Comparison of ENCODE assay signal across 19 cellular contexts in the genomic region with DNA sequence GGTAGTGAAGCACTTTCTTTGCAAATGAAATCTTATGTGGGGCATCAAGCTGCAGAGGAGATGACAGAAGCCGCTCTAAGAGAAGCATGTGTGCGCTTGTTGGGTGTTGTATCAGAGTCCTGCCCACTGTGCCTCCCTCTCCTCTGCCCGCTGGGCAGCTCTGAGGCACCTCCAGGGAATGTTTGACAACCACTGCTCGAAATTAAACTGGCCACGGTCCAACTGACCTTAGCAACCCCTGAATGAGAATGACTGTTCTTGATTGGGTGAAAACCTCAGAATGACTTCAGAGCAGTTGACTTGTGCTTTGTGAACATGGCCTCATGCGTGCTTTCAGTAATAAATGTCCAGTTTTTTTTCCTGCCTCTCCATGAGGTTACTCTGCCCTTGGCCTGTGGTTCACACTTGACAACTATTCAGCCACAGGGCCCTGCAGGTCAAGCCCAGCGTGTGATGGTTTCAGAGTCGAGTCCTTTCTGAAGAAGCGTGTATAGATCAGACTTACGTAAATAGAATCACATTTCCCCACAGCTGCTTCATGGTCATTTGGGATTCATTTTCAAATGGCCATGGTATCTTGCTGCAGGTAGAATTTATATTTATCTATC.
DNase-seq lines count a peak whose midpoint lies in the region; ATAC-seq, FAIRE-seq and TF ChIP-seq lines count a peak whose summit lies in the region.
"Had no signal": no experiment of that assay in that cellular context is flagged by ENCODE, and none has a peak within 500 bp of the region (broad histone marks: within the 10 kb centered on the region; RNA-seq: fewer than 3 reads in every experiment).

No MANE protein-coding gene starts in this region.

- H3K4me3 ChIP-seq in bronchial epithelial cell (ENCODE audit: low read depth, low read length) (no peak overlapping the region), left lung (no peak overlapping the region)
- H3K4me3 ChIP-seq: colonic mucosa, gastroesophageal sphincter had no signal

- peak; percentile 37 for DNase-seq in EL
- peak; percentile 63 for DNase-seq in NCI-H226
- peak; percentile 98 for DNase-seq in bronchial epithelial cell (ENCODE audit: low read depth)
- no peak for DNase-seq in left lung
- no peak for DNase-seq in SK-N-DZ (ENCODE audit: low spot score)
- DNase-seq in GM20000 (ENCODE audit: low spot score), result no peak
- DNase-seq in stimulated activated CD4-positive, alpha-beta T cell treated with anti-CD3 and anti-CD28 coated beads, Interleukin-12 subunit alpha, Interleukin-12 subunit beta, amount 100 ng/mL, for 4 hours, result no peak
- DNase-seq: activated CD4-positive, alpha-beta T cell treated with anti-CD3 and anti-CD28 coated beads for 1 hour; activated CD8-positive, alpha-beta memory T cell treated with anti-CD3 and anti-CD28 coated beads, Interleukin-2, amount 10 ng/mL, durations not matched to agents 7 days and 5 days; activated effector memory CD4-positive, alpha-beta T cell treated with anti-CD3 and anti-CD28 coated beads, Interleukin-2, amount 50 U/mL, for 16 hours; amygdala; colonic mucosa; NCI-H2171; T-helper 9 cell had no signal

- H3K36me3 ChIP-seq in bronchial epithelial cell (ENCODE audit: control insufficient read depth, insufficient read depth, low read length) (no peaks in the 10 kb centered on the region), left lung (no peaks in the 10 kb centered on the region)
- H3K36me3 ChIP-seq: colonic mucosa, gastroesophageal sphincter had no signal

- intact Hi-C loops in left lung (cut with DNase I), result no loop called here

- no peak overlapping the region for H3K27ac ChIP-seq in left lung
- H3K27ac ChIP-seq: colonic mucosa, gastroesophageal sphincter had no signal

- no peaks in the 10 kb centered on the region for H3K27me3 ChIP-seq in bronchial epithelial cell (ENCODE audit: control insufficient read depth, insufficient read depth, low read length)
- no peaks in the 10 kb centered on the region for H3K27me3 ChIP-seq in left lung
- H3K27me3 ChIP-seq: colonic mucosa had no signal

- ATAC-seq in left lung, result peak; percentile 42
- no peak for ATAC-seq in HG02642 (IDR thresholded peaks at IDR 0.05; ENCODE audit: poor library complexity, unreplicated experiment)
- ATAC-seq: activated CD8-positive, alpha-beta memory T cell treated with anti-CD3 and anti-CD28 coated beads, Interleukin-2, amount 10 ng/mL, durations not matched to agents 7 days and 5 days; gastroesophageal sphincter; stimulated activated effector memory CD8-positive, alpha-beta T cell treated with anti-CD3 and anti-CD28 coated beads, Interleukin-12 subunit alpha, Interleukin-12 subunit beta, amount 100 ng/mL, for 72 hours had no signal

- no peaks in the 10 kb centered on the region for H3K9me3 ChIP-seq in left lung
- H3K9me3 ChIP-seq: colonic mucosa, gastroesophageal sphincter had no signal

- peak; percentile 72 for FAIRE-seq in bronchial epithelial cell (lab: Jason Lieb, UNC)
- FAIRE-seq: D721Med, H1 had no signal

- H3K4me1 ChIP-seq in left lung, result no peaks in the 10 kb centered on the region
- H3K4me1 ChIP-seq: colonic mucosa, gastroesophageal sphincter had no signal

- no peak for TF ChIP-seq CTCF in bronchial epithelial cell (IDR thresholded peaks at IDR 0.05; ENCODE audit: insufficient read depth, low read length, severe bottlenecking)
- no peak for TF ChIP-seq CTCF in left lung (IDR thresholded peaks at IDR 0.05)
- no peak for TF ChIP-seq CTCF in GM20000 (IDR thresholded peaks at IDR 0.05; ENCODE audit: extremely low read depth, missing control alignments)

Comparison
In these comparisons a context has a peak if more than half of its experiments do, and no peak if none do; other contexts are left out.
1. DNase-seq: peak in EL (single experiment), NCI-H226 (single experiment) and bronchial epithelial cell (single experiment); none in left lung (0 of 2), SK-N-DZ (single experiment), GM20000 (single experiment) and stimulated activated CD4-positive, alpha-beta T cell treated with anti-CD3 and anti-CD28 coated beads, Interleukin-12 subunit alpha, Interleukin-12 subunit beta, amount 100 ng/mL, for 4 hours (single experiment).